ENCODE assay signal across 23 cellular contexts in the genomic region with DNA sequence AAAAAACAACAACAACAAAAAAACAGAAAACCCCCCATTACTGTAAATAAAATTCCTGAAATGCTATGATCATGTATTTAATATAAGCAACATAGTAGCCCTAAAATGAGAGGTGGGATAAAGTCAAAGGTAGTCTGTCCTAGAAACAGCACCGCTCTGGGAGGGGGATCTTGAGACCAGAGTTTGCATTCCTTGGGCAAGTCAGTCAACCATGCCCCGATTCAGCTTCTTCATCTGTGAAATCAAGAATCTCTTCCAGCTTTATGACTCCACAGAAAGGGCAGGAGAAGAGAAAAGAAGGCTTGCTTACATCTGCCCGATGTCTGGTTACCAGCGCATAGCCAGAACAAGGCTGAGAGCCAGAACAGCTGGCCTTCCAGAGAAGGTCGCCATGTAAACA.
"Had no signal": no experiment of that assay in that cellular context is flagged by ENCODE, and none has a peak within 500 bp of the region (broad histone marks: within the 10 kb centered on the region; RNA-seq: fewer than 3 reads in every experiment).

No MANE protein-coding gene starts in this region.

- ATAC-seq: activated CD4-positive, alpha-beta T cell treated with anti-CD3 and anti-CD28 coated beads for 36 hours; activated naive CD8-positive, alpha-beta T cell treated with anti-CD3 and anti-CD28 coated beads, Interleukin-2, amount 50 U/mL, for 24 hours; heart left ventricle; naive thymus-derived CD4-positive, alpha-beta T cell; right cardiac atrium had no signal

- H3K9me3 ChIP-seq: colonic mucosa, tibial artery had no signal

- H3K27me3 ChIP-seq: tibial artery had no signal

- H3K4me3 ChIP-seq: colonic mucosa, heart left ventricle, tibial artery had no signal

- H3K27ac ChIP-seq: colonic mucosa, heart left ventricle, tibial artery, WERI-Rb-1 had no signal

- DNase-seq: activated CD4-positive, alpha-beta memory T cell treated with anti-CD3 and anti-CD28 coated beads, Interleukin-2, amount 10 ng/mL, durations not matched to agents 7 days and 5 days; activated CD4-positive, alpha-beta T cell treated with anti-CD3 and anti-CD28 coated beads for 36 hours; activated naive CD4-positive, alpha-beta T cell treated with Interleukin-2 at 50 U/mL for 16 hours; activated naive CD8-positive, alpha-beta T cell treated with anti-CD3 and anti-CD28 coated beads, Interleukin-2, amount 50 U/mL, for 24 hours; activated T-cell treated with anti-CD3 and anti-CD28 coated beads, Interleukin-2, amount 50 U/mL, for 1 hour; anterior cingulate cortex; colonic mucosa; endodermal cell; kidney glomerular epithelial cell; mesendoderm; naive thymus-derived CD4-positive, alpha-beta T cell; occipital lobe; right cardiac atrium; stimulated activated CD4-positive, alpha-beta T cell treated with anti-CD3 and anti-CD28 coated beads, Interleukin-2, amount 100 ng/mL, for 24 hours; stimulated activated naive CD4-positive, alpha-beta T cell treated with Interleukin-2 at 50 U/mL for 16 hours; T-helper 2 cell; tibial artery; WERI-Rb-1 had no signal

- H3K4me1 ChIP-seq: colonic mucosa had no signal

- H3K27ac Mint-ChIP-seq: activated CD4-positive, alpha-beta memory T cell treated with anti-CD3 and anti-CD28 coated beads, Interleukin-2, amount 10 ng/mL, durations not matched to agents 7 days and 5 days; activated CD4-positive, alpha-beta T cell treated with anti-CD3 and anti-CD28 coated beads for 36 hours; activated naive CD8-positive, alpha-beta T cell treated with anti-CD3 and anti-CD28 coated beads, Interleukin-2, amount 50 U/mL, for 24 hours; activated T-helper 2 cell treated with anti-CD3 and anti-CD28 coated beads, Interferon-gamma antibody, Interleukin-2, Interleukin-4, amounts not matched to agents 10 μg/mL and 5 μg/mL and 100 μg/mL, durations not matched to agents 14 hours and 24 hours and 36 hours; endodermal cell had no signal

- H3K36me3 ChIP-seq: colonic mucosa, heart left ventricle, tibial artery had no signal

- H3K4me3 Mint-ChIP-seq: activated CD4-positive, alpha-beta memory T cell treated with anti-CD3 and anti-CD28 coated beads, Interleukin-2, amount 10 ng/mL, durations not matched to agents 7 days and 5 days; activated CD4-positive, alpha-beta T cell treated with anti-CD3 and anti-CD28 coated beads for 36 hours; activated naive CD8-positive, alpha-beta T cell treated with anti-CD3 and anti-CD28 coated beads, Interleukin-2, amount 50 U/mL, for 24 hours; central memory CD8-positive, alpha-beta T cell; endodermal cell had no signal

- FAIRE-seq: frontal cortex, urothelium cell line had no signal
